In the genomic region with DNA sequence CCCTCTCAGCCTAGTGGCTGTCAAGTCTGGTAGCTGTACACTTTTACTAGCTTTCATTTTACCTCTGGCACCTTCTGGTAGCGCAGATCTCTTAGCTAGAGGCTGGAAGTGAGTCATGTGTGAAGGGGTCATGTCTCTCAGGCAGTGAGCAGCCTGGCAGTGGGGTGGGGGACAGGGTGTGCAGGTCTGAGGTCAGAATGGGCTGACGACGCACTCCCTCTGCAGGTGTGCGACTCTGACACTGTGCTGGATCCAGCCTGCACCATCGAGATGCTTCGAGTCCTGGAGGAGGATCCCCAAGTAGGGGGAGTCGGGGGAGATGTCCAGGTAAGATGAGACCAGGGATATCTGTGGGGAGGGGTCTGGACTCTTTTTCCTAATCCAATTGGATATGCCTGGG, we compare ENCODE assay signal across 13 cellular contexts.
"Had no signal": no experiment of that assay in that cellular context is flagged by ENCODE, and none has a peak within 500 bp of the region (broad histone marks: within the 10 kb centered on the region; RNA-seq: fewer than 3 reads in every experiment).

No MANE protein-coding gene starts in this region.

- H3K27ac ChIP-seq: tibial nerve, uterus had no signal

- H3K4me1 ChIP-seq: uterus had no signal

- H3K4me3 ChIP-seq: esophagus squamous epithelium, mucosa of descending colon, tibial nerve, uterus had no signal

- H3K9me3 Mint-ChIP-seq: activated B cell treated with CpG ODN at 0.5 μM for 24 hours; activated naive CD4-positive, alpha-beta T cell treated with anti-CD3 and anti-CD28 coated beads, Interleukin-2, amount 50 U/mL, for 24 hours; activated T-cell treated with anti-CD3 and anti-CD28 coated beads, Interleukin-2, amount 50 U/mL, for 4 hours; immature natural killer cell; memory B cell; naive B cell; neural crest cell; T-cell had no signal

- H3K4me1 Mint-ChIP-seq: activated B cell treated with CpG ODN at 0.5 μM for 24 hours had no signal

- H3K4me3 Mint-ChIP-seq: activated B cell treated with CpG ODN at 0.5 μM for 24 hours; activated naive CD4-positive, alpha-beta T cell treated with anti-CD3 and anti-CD28 coated beads, Interleukin-2, amount 50 U/mL, for 24 hours; activated T-cell treated with anti-CD3 and anti-CD28 coated beads, Interleukin-2, amount 50 U/mL, for 4 hours; immature natural killer cell; memory B cell; naive B cell; T-cell had no signal

- H3K27me3 ChIP-seq: tibial nerve, uterus had no signal

- H3K36me3 ChIP-seq: uterus had no signal

- H3K27ac Mint-ChIP-seq: activated B cell treated with CpG ODN at 0.5 μM for 24 hours; activated naive CD4-positive, alpha-beta T cell treated with anti-CD3 and anti-CD28 coated beads, Interleukin-2, amount 50 U/mL, for 24 hours; immature natural killer cell; memory B cell; T-cell had no signal

- DNase-seq: activated gamma-delta T cell, esophagus squamous epithelium, naive B cell, uterus had no signal

- H3K9me3 ChIP-seq: esophagus squamous epithelium, mucosa of descending colon, tibial nerve, uterus had no signal
